Comparison of ENCODE assay signal across 8 cellular contexts in the genomic region with DNA sequence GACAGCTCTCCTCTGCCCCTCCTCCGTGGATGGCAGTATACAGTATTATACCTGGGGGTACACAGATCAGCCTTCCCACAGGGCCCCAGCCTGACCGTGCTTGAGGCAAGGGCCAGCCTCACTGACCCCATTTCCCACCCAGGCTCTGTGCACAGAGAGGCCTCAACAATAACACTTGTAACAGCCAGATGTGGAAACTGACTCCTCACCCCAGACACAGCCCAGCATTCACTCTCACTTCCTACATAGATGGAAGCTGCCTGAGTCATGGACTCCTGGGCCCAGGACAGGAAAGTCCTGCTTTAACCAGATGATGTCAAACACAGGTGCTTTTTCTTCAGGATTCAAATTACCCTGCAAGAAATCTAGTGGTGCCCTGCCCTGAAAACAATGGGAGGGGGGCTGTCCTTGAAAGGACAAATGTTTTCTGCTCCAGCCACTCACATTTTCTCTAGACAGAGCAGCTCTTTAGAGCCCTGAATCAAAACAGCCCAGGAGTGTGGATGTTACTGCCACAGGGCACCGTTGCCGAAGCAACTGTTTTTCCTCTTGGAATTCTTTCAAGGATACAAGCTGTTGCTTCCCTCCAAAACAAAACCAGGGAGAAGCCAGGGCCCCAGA. TPM values are rescaled to one million over a fixed set of nuclear protein-coding genes. Genes with fewer than 3 reads are reported as not detected.
A peak's percentile ranks its signal among the peaks of the same experiment; 100 is the strongest.
DNase-seq lines count a peak whose midpoint lies in the region; ATAC-seq, FAIRE-seq and TF ChIP-seq lines count a peak whose summit lies in the region.

No MANE protein-coding gene starts in this region.

- TF ChIP-seq RAD21 in A549 (conservative IDR thresholded peaks at IDR 0.05 in 1 of 2, IDR thresholded peaks at IDR 0.05 in 1 of 2) = no peak

- dilution Hi-C loops in mammary epithelial cell (cut with HindIII; ENCODE audit: low sequenced_read_pairs) = no loop called here

- peak overlapping the region; percentile 9 for H3K9ac ChIP-seq in mammary epithelial cell (ENCODE audit: insufficient read depth, low read length)

- in situ Hi-C loops in mammary epithelial cell (cut with MboI; ENCODE audit: low sequenced_read_pairs in 2 of 2) (no loop called here), HAP-1 (cut with MboI; ENCODE audit: low sequenced_read_pairs) (no loop called here)

- peak overlapping the region in 1 of 2 experiments; percentile 43; a peak in 1 of 6 replicates for H3K27ac ChIP-seq in A549
- H3K27ac ChIP-seq in mammary epithelial cell (ENCODE audit: insufficient read depth, low read depth, low read length) = peak overlapping the region; percentile 49
- peak overlapping the region; percentile 56 for H3K27ac ChIP-seq in lower lobe of right lung

- ATAC-seq in A549 (peak in 1 of 2 experiments; percentile 46; a peak in 4 of 6 replicates), HG02678 (IDR thresholded peaks at IDR 0.05; ENCODE audit: unreplicated experiment) (peak; percentile 45), lower lobe of right lung (peak; percentile 69 to 71)

- no peak for DNase-seq in A549 (ENCODE audit: low read depth in 1 of 2, low spot score in 1 of 2)
- DNase-seq in mammary epithelial cell = peak; percentile 87
- no peak for DNase-seq in lower lobe of right lung
- no peak for DNase-seq in NAMALWA (ENCODE audit: low spot score)
- DNase-seq in HAP-1 (ENCODE audit: low spot score in 2 of 2) = no peak
- no peak for DNase-seq in GM19238 (ENCODE audit: insufficient read length, low spot score)
- DNase-seq in SHP77 treated with DMSO at 0.1 percent for 48 hours (lab: John Stamatoyannopoulos, UW) = no peak

- H3K4me1 ChIP-seq in A549 (peaks cover 70% of the 10 kb centered on the region), mammary epithelial cell (ENCODE audit: insufficient read depth, low read length) (peaks cover 40% of the 10 kb centered on the region), lower lobe of right lung (peaks cover 76% of the 10 kb centered on the region), HAP-1 (peaks cover 4% of the 10 kb centered on the region; the same call in 1 of the 2 replicates)

- H3K4me2 ChIP-seq in A549 (peak overlapping the region; percentile 3; the same call in 1 of the 3 replicates), mammary epithelial cell (ENCODE audit: insufficient read depth, low read depth, low read length) (peak overlapping the region; percentile 36)

- intact Hi-C loops in mammary epithelial cell (cut with micrococcal nuclease) = loop anchor here (1.0 to 2.0 kb wide), 2 partner anchors 11 to 13 kb away; no protein-coding TSS in a partner anchor
- intact Hi-C loops in lower lobe of right lung (cut with DNase I) = no loop called here

- H2AFZ ChIP-seq in mammary epithelial cell (ENCODE audit: low read depth, low read length) = no peak overlapping the region

- H3K9me3 ChIP-seq in A549 = no peaks in the 10 kb centered on the region
- no peaks in the 10 kb centered on the region for H3K9me3 ChIP-seq in mammary epithelial cell (replicated peaks; ENCODE audit: insufficient read depth, low read length)
- H3K9me3 ChIP-seq in lower lobe of right lung = no peaks in the 10 kb centered on the region
- H3K9me3 ChIP-seq in HAP-1 = 0 out of 2 replicates have a peak, but pooled peaks cover 2% of the 10 kb centered on the region

- TF ChIP-seq CTCF in A549 (IDR thresholded peaks at IDR 0.05) = no peak
- no peak for TF ChIP-seq CTCF in mammary epithelial cell (conservative IDR thresholded peaks at IDR 0.05 in 1 of 2, IDR thresholded peaks at IDR 0.05 in 1 of 2; ENCODE audit: extremely low read depth in 1 of 2, insufficient read depth in 1 of 2, low read depth in 1 of 2, low read length in 2 of 2)
- TF ChIP-seq CTCF in lower lobe of right lung (IDR thresholded peaks at IDR 0.05) = no peak

- no peak for TF ChIP-seq EP300 in A549 (IDR thresholded peaks at IDR 0.05)

- peaks cover 86% of the 10 kb centered on the region for H3K79me2 ChIP-seq in mammary epithelial cell (ENCODE audit: insufficient read depth, low read length)

- CTCF ChIA-PET in A549 (lab: Yijun Ruan, JAX) = no interaction called here
- CTCF ChIA-PET in mammary epithelial cell (lab: Charles Lee; ENCODE audit: low non-redundant PET) = no interaction called here

- no peak overlapping the region for H3K4me3 ChIP-seq in A549
- no peak overlapping the region for H3K4me3 ChIP-seq in mammary epithelial cell (replicated peaks in 1 of 3; ENCODE audit: insufficient read depth in 1 of 3, low read depth in 2 of 3, low read length in 3 of 3)
- peak overlapping the region; percentile 6 for H3K4me3 ChIP-seq in lower lobe of right lung
- no peak overlapping the region for H3K4me3 ChIP-seq in HAP-1

- no peaks in the 10 kb centered on the region for H3K36me3 ChIP-seq in mammary epithelial cell (ENCODE audit: insufficient read depth, low read length)
- H3K36me3 ChIP-seq in lower lobe of right lung = no peaks in the 10 kb centered on the region
- peaks cover 3% of the 10 kb centered on the region for H3K36me3 ChIP-seq in HAP-1 (replicated peaks)

- peaks cover 2% of the 10 kb centered on the region for H4K20me1 ChIP-seq in mammary epithelial cell (ENCODE audit: insufficient read depth, low read length)

- FAIRE-seq in A549 (lab: Jason Lieb, UNC) = no peak

- POLR2A ChIA-PET in A549 (lab: Yijun Ruan, JAX) = interaction anchor here (0.6 kb wide), 1 partner anchor 17 kb away, joined by 4 read pairs; no protein-coding TSS in a partner anchor

- TF ChIP-seq POLR2A in A549 (IDR thresholded peaks at IDR 0.05; ENCODE audit: low read length) = no peak

- 76% methylated on average over 4 of the region's 4 CpGs for WGBS in A549 (ENCODE audit: missing lambda C conversion rate)
- 25% methylated on average over 4 of the region's 4 CpGs for WGBS in mammary epithelial cell (ENCODE audit: low coverage, missing lambda C conversion rate)

- BruUV-seq in mammary epithelial cell (replicated peaks; lab: Mats Ljungman, UMichigan) = no TSS peak

- H3K27me3 ChIP-seq in mammary epithelial cell (ENCODE audit: insufficient read depth, low read length) (no peaks in the 10 kb centered on the region), lower lobe of right lung (ENCODE audit: low read depth) (no peaks in the 10 kb centered on the region), HAP-1 (ENCODE audit: low read depth) (no peaks in the 10 kb centered on the region)

TF ChIP-seq in A549, 52 proteins besides CTCF, POLR2A, EP300 and RAD21:
- no peak for TF ChIP-seq RFX5 (IDR thresholded peaks at IDR 0.05)
- TF ChIP-seq, protein P1, sequence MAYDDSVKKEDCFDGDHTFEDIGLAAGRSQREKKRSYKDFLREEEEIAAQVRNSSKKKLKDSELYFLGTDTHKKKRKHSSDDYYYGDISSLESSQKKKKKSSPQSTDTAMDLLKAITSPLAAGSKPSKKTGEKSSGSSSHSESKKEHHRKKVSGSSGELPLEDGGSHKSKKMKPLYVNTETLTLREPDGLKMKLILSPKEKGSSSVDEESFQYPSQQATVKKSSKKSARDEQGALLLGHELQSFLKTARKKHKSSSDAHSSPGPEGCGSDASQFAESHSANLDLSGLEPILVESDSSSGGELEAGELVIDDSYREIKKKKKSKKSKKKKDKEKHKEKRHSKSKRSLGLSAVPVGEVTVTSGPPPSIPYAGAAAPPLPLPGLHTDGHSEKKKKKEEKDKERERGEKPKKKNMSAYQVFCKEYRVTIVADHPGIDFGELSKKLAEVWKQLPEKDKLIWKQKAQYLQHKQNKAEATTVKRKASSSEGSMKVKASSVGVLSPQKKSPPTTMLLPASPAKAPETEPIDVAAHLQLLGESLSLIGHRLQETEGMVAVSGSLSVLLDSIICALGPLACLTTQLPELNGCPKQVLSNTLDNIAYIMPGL (CRISPR knock-in tag; IDR thresholded peaks at IDR 0.05; ENCODE audit: borderline replicate concordance) = no peak

RNA-seq across cellular contexts. Expression of a gene that starts 16.4 kb away (rescaled TPM):
- polyA plus RNA-seq in A549 (2011; rRNA removed) = 21.7 and 34.8 TPM in 2 replicates
- 53.8 and 83.7 TPM in 2 replicates for polyA plus RNA-seq in A549 (2012; cell fraction: cytosol; rRNA removed)
- polyA plus RNA-seq in A549 (2012; cell fraction: nucleus; rRNA removed) = 44.0 and 54.7 TPM in 2 replicates
- 74.2 to 81.0 TPM (median 79.2 TPM) in 3 replicates for polyA plus RNA-seq in A549 (2017; fragmentation: RNase III; extraction: RNeasy Plus Mini Kit Qiagen cat#74134 plus additional on column Dnase treatment)
- polyA minus RNA-seq in A549 (2011; rRNA and poly(A)+ RNA removed) = 30.5 and 33.9 TPM in 2 replicates
- total RNA-seq in mammary epithelial cell = 10 to 100 TPM; 17.8 to 42.1 TPM
- 31.4 TPM for polyA plus RNA-seq in mammary epithelial cell
- 19.6 TPM for polyA minus RNA-seq in mammary epithelial cell
- total RNA-seq in lower lobe of right lung = 42.9 TPM

RNA-seq across cellular contexts. Expression of a gene that starts 19.3 kb away (rescaled TPM):
- polyA plus RNA-seq in A549 (2011; rRNA removed) = 9.6 and 13.3 TPM in 2 replicates
- polyA plus RNA-seq in A549 (2012; cell fraction: cytosol; rRNA removed) = 45.5 and 60.4 TPM in 2 replicates
- 409 and 469 TPM in 2 replicates for polyA plus RNA-seq in A549 (2012; cell fraction: nucleus; rRNA removed)
- polyA plus RNA-seq in A549 (2017; fragmentation: RNase III; extraction: RNeasy Plus Mini Kit Qiagen cat#74134 plus additional on column Dnase treatment) = 43.4 to 54.0 TPM (median 47.3 TPM) in 3 replicates
- polyA minus RNA-seq in A549 (2011; rRNA and poly(A)+ RNA removed) = 14.9 and 24.5 TPM in 2 replicates
- total RNA-seq in mammary epithelial cell = 10 to 100 TPM; 21.3 to 42.3 TPM
- 24.6 TPM for polyA plus RNA-seq in mammary epithelial cell
- polyA minus RNA-seq in mammary epithelial cell = 63.5 TPM
- 97.0 TPM for total RNA-seq in lower lobe of right lung
